33 cellular contexts compared by ENCODE assay signal in genomic region chr19:4449826-4450075, GRCh38. TPM values are rescaled to one million over a fixed set of nuclear protein-coding genes. Genes with fewer than 3 reads are reported as not detected.
DNase-seq lines count a peak whose midpoint lies in the region; ATAC-seq and TF ChIP-seq lines count a peak whose summit lies in the region.
"Had no signal": no experiment of that assay in that cellular context is flagged by ENCODE, and none has a peak within 500 bp of the region (broad histone marks: within the 10 kb centered on the region; RNA-seq: fewer than 3 reads in every experiment).

No MANE protein-coding gene starts in this region.

- no peak overlapping the region for H3K4me3 ChIP-seq in Caco-2 (ENCODE audit: low read depth, low read length)
- H3K4me3 ChIP-seq in adrenal gland, result no peak overlapping the region
- H3K4me3 ChIP-seq in fibroblast of lung (replicated peaks in 1 of 4; ENCODE audit: control extremely low read depth in 1 of 4, insufficient read depth in 1 of 4, low read depth in 3 of 4, low read length in 4 of 4), result no peak overlapping the region
- H3K4me3 ChIP-seq in endodermal cell (ENCODE audit: low read length), result no peak overlapping the region
- H3K4me3 ChIP-seq: GM12878, SJSA1, tibial nerve had no signal

- H3K4me2 ChIP-seq in fibroblast of lung (ENCODE audit: extremely low read depth, insufficient read depth, low read length), result peak overlapping the region; percentile 13

- H3K9me3 Mint-ChIP-seq in Caco-2 (ENCODE audit: unreplicated experiment), result no peaks in the 10 kb centered on the region
- H3K9me3 Mint-ChIP-seq in endodermal cell, result no peaks in the 10 kb centered on the region
- H3K9me3 Mint-ChIP-seq: activated CD4-positive, alpha-beta T cell treated with anti-CD3 and anti-CD28 coated beads, Interleukin-2, amount 10 ng/mL, durations not matched to agents 24 days and 14 days; CD8-positive, alpha-beta T cell; dendritic cell treated with granulocyte-macrophage colony-stimulating factor and Interleukin-4, amounts not matched to agents 40 ng/mL and 50 ng/mL, for 4 days; H9; memory B cell; nephron progenitor cell; stimulated activated naive CD8-positive, alpha-beta T cell treated with anti-CD3 and anti-CD28 coated beads, Interleukin-15, amount 100 ng/mL, for 72 hours had no signal

- H3K9ac ChIP-seq in fibroblast of lung (ENCODE audit: insufficient read depth, low read length), result no peak overlapping the region
- H3K9ac ChIP-seq in endodermal cell (ENCODE audit: extremely low read depth, low read length, poor library complexity, severe bottlenecking), result no peak overlapping the region

- 85 to 96% (median 92%) methylated on average over 8 of the region's 8 CpGs for WGBS in adrenal gland, 4 donors
- 98% methylated on average over 8 of the region's 8 CpGs for WGBS in endodermal cell (ENCODE audit: insufficient coverage in 1 of 2, insufficient read length in 1 of 2), 2 experiments

- H3K4me3 Mint-ChIP-seq in Caco-2 (ENCODE audit: unreplicated experiment) (no peak overlapping the region), endodermal cell (no peak overlapping the region)
- H3K4me3 Mint-ChIP-seq: activated CD4-positive, alpha-beta T cell treated with anti-CD3 and anti-CD28 coated beads, Interleukin-2, amount 10 ng/mL, durations not matched to agents 24 days and 14 days; activated naive CD8-positive, alpha-beta T cell; B cell; CD8-positive, alpha-beta T cell; dendritic cell treated with granulocyte-macrophage colony-stimulating factor and Interleukin-4, amounts not matched to agents 40 ng/mL and 50 ng/mL, for 4 days; H9; memory B cell; stimulated activated naive CD8-positive, alpha-beta T cell treated with anti-CD3 and anti-CD28 coated beads, Interleukin-15, amount 100 ng/mL, for 72 hours had no signal

- no TSS peak for BruUV-seq in Caco-2 (replicated peaks; lab: Mats Ljungman, UMichigan)

- no peak overlapping the region for H2AFZ ChIP-seq in fibroblast of lung (ENCODE audit: low read length)

- H3K27ac Mint-ChIP-seq in Caco-2 (ENCODE audit: unreplicated experiment), result peak overlapping the region; percentile 36
- H3K27ac Mint-ChIP-seq in endodermal cell, result no peak overlapping the region
- H3K27ac Mint-ChIP-seq: activated CD4-positive, alpha-beta T cell treated with anti-CD3 and anti-CD28 coated beads, Interleukin-2, amount 10 ng/mL, durations not matched to agents 24 days and 14 days; activated naive CD8-positive, alpha-beta T cell; B cell; CD8-positive, alpha-beta T cell; dendritic cell treated with granulocyte-macrophage colony-stimulating factor and Interleukin-4, amounts not matched to agents 40 ng/mL and 50 ng/mL, for 4 days; H9; memory B cell had no signal

- POLR2A ChIA-PET in Caco-2 (lab: Charles Lee), result no interaction called here

- CTCF ChIA-PET in Caco-2 (lab: Charles Lee), result no interaction called here

- H3K27me3 ChIP-seq in Caco-2 (replicated peaks; ENCODE audit: control insufficient read depth, insufficient read depth, low read length), result no peaks in the 10 kb centered on the region
- no peaks in the 10 kb centered on the region for H3K27me3 ChIP-seq in adrenal gland
- H3K27me3 ChIP-seq in fibroblast of lung (ENCODE audit: control insufficient read depth, insufficient read depth, low read length), result no peaks in the 10 kb centered on the region
- H3K27me3 ChIP-seq in endodermal cell (ENCODE audit: control insufficient read depth, insufficient read depth, low read length, poor library complexity, severe bottlenecking), result no peaks in the 10 kb centered on the region
- H3K27me3 ChIP-seq: SJSA1, tibial nerve had no signal

- peaks cover 8% of the 10 kb centered on the region for H3K79me2 ChIP-seq in fibroblast of lung (ENCODE audit: control insufficient read depth, insufficient read depth, low read length)

- TF ChIP-seq CTCF in Caco-2 (IDR thresholded peaks at IDR 0.05; ENCODE audit: insufficient read depth in 1 of 2, low read depth in 1 of 2, low read length in 1 of 2, severe bottlenecking in 1 of 2, unreplicated experiment in 1 of 2) (no peak), adrenal gland (IDR thresholded peaks at IDR 0.05) (no peak), fibroblast of lung (conservative IDR thresholded peaks at IDR 0.05 in 1 of 2, IDR thresholded peaks at IDR 0.05 in 1 of 2; ENCODE audit: low read depth in 1 of 2, low read length in 2 of 2) (no peak), endodermal cell (conservative IDR thresholded peaks at IDR 0.05) (no peak)

- H3K4me1 Mint-ChIP-seq in Caco-2 (ENCODE audit: low read depth, unreplicated experiment) (no peaks in the 10 kb centered on the region), endodermal cell (no peaks in the 10 kb centered on the region)
- H3K4me1 Mint-ChIP-seq: activated CD4-positive, alpha-beta T cell treated with anti-CD3 and anti-CD28 coated beads, Interleukin-2, amount 10 ng/mL, durations not matched to agents 24 days and 14 days; B cell; H9; stimulated activated naive CD8-positive, alpha-beta T cell treated with anti-CD3 and anti-CD28 coated beads, Interleukin-15, amount 100 ng/mL, for 72 hours had no signal

- ATAC-seq in GM21717 (IDR thresholded peaks at IDR 0.05; ENCODE audit: unreplicated experiment), result no peak
- ATAC-seq: CD8-positive, alpha-beta T cell; GM12878; stimulated activated naive CD8-positive, alpha-beta T cell treated with anti-CD3 and anti-CD28 coated beads, Interleukin-15, amount 100 ng/mL, for 72 hours had no signal

- no peaks in the 10 kb centered on the region for H4K20me1 ChIP-seq in fibroblast of lung (ENCODE audit: control insufficient read depth, extremely low read depth, insufficient read depth, low read length)

- H3K27me3 Mint-ChIP-seq in Caco-2 (ENCODE audit: insufficient read depth, unreplicated experiment), result no peaks in the 10 kb centered on the region
- H3K27me3 Mint-ChIP-seq in endodermal cell (ENCODE audit: insufficient read depth), result no peaks in the 10 kb centered on the region
- H3K27me3 Mint-ChIP-seq: activated CD4-positive, alpha-beta T cell treated with anti-CD3 and anti-CD28 coated beads, Interleukin-2, amount 10 ng/mL, durations not matched to agents 24 days and 14 days; activated naive CD8-positive, alpha-beta T cell; B cell; dendritic cell treated with granulocyte-macrophage colony-stimulating factor and Interleukin-4, amounts not matched to agents 40 ng/mL and 50 ng/mL, for 4 days; memory B cell; stimulated activated naive CD8-positive, alpha-beta T cell treated with anti-CD3 and anti-CD28 coated beads, Interleukin-15, amount 100 ng/mL, for 72 hours had no signal

- TF ChIP-seq POLR2A in adrenal gland (IDR thresholded peaks at IDR 0.05), result no peak

- H3K36me3 ChIP-seq in Caco-2 (ENCODE audit: control insufficient read depth, insufficient read depth, low read length) (peaks cover 2% of the 10 kb centered on the region), adrenal gland (replicated peaks in 1 of 2) (peaks cover 0 to 88% of the 10 kb centered on the region in 2 donors), fibroblast of lung (ENCODE audit: control insufficient read depth, insufficient read depth, low read length) (peaks cover 70% of the 10 kb centered on the region), endodermal cell (ENCODE audit: control insufficient read depth, insufficient read depth, low read length) (peaks cover 25% of the 10 kb centered on the region)

- no peaks in the 10 kb centered on the region for H3K4me1 ChIP-seq in Caco-2
- H3K4me1 ChIP-seq in adrenal gland (replicated peaks in 1 of 2), result peaks cover 51 to 63% of the 10 kb centered on the region in 2 donors
- peaks cover 6% of the 10 kb centered on the region for H3K4me1 ChIP-seq in fibroblast of lung (ENCODE audit: control insufficient read depth, extremely low read depth, insufficient read depth, low read length)
- no peaks in the 10 kb centered on the region for H3K4me1 ChIP-seq in endodermal cell (ENCODE audit: control insufficient read depth, insufficient read depth, low read length)
- H3K4me1 ChIP-seq: SJSA1 had no signal

- DNase-seq in Caco-2 (no peak), adrenal gland (peak in 1 of 7 donors; percentile 43), fibroblast of lung (ENCODE audit: low read depth in 2 of 2) (no peak), putamen (ENCODE audit: low spot score) (peak; percentile 36), D341Med (ENCODE audit: low spot score) (no peak), NCI-H2196 (lab: John Stamatoyannopoulos, UW; ENCODE audit: unreplicated experiment) (no peak), endodermal cell (no peak)
- DNase-seq: ACHN; activated CD4-positive, alpha-beta T cell treated with anti-CD3 and anti-CD28 coated beads, Interleukin-2, amount 10 ng/mL, durations not matched to agents 24 days and 14 days; activated CD8-positive, alpha-beta memory T cell treated with anti-CD3 and anti-CD28 coated beads for 24 hours; activated T-cell treated with anti-CD3 and anti-CD28 coated beads for 4 hours; CD8-positive, alpha-beta T cell; central memory CD4-positive, alpha-beta T cell; DMS153; H9; Kasumi-1; left colon; NCI-H1417; NCI-H2081 treated with DMSO at 0.1 percent for 48 hours; NCI-H510A; nephron progenitor cell; stimulated activated CD8-positive, alpha-beta memory T cell treated with anti-CD3 and anti-CD28 coated beads, Interleukin-4, amount 100 ng/mL, for 48 hours; stimulated activated naive CD8-positive, alpha-beta T cell treated with anti-CD3 and anti-CD28 coated beads, Interleukin-15, amount 100 ng/mL, for 72 hours; T1000 had no signal

- H3K27ac ChIP-seq in adrenal gland (peak overlapping the region in 4 of 5 donors; percentile 92 to 95 (median 93)), fibroblast of lung (ENCODE audit: insufficient read depth, low read length) (no peak overlapping the region), endodermal cell (ENCODE audit: low read depth, low read length) (no peak overlapping the region)
- H3K27ac ChIP-seq: SJSA1, tibial nerve, VCaP had no signal

- peaks cover 68% of the 10 kb centered on the region for H3K36me3 Mint-ChIP-seq in Caco-2 (ENCODE audit: insufficient read depth, unreplicated experiment)
- H3K36me3 Mint-ChIP-seq in endodermal cell (ENCODE audit: low read depth), result peaks cover 28% of the 10 kb centered on the region
- H3K36me3 Mint-ChIP-seq: activated naive CD8-positive, alpha-beta T cell had no signal

- intact Hi-C loops in Caco-2 (cut with micrococcal nuclease; ENCODE audit: unreplicated experiment) (no loop called here), adrenal gland (cut with DNase I) (loop anchor here in 1 of 2 donors (10.0 kb wide), 1 partner anchor 45 kb away; the partner anchor contains the start of genes CHAF1A and SH3GL1)

- no peaks in the 10 kb centered on the region for H3K9me3 ChIP-seq in Caco-2
- no peaks in the 10 kb centered on the region for H3K9me3 ChIP-seq in adrenal gland (replicated peaks in 1 of 3)
- H3K9me3 ChIP-seq in fibroblast of lung (ENCODE audit: control insufficient read depth, insufficient read depth, low read depth, low read length), result no peaks in the 10 kb centered on the region
- H3K9me3 ChIP-seq in endodermal cell (ENCODE audit: control insufficient read depth, low read length), result no peaks in the 10 kb centered on the region
- H3K9me3 ChIP-seq: SJSA1, tibial nerve had no signal

RNA-seq across cellular contexts. Expression of gene UBXN6, which starts 7.8 kb away (rescaled TPM):
- total RNA-seq in Caco-2 (2022) (42.1 and 42.9 TPM in 2 replicates), adrenal gland (100 to 1,000 TPM; 165 to 317 (median 268) TPM), fibroblast of lung (98.9 and 114 TPM in 2 replicates), endodermal cell (10 to 100 TPM; 31.2 to 36.9 TPM)
- polyA plus RNA-seq in adrenal gland (100 to 1,000 TPM in 2 of 3 donors, 10 to 100 TPM in 1; 53.9 to 257 (median 250) TPM), fibroblast of lung (49.1 and 53.3 TPM in 2 replicates)
- 94.5 and 117 TPM in 2 replicates for polyA plus RNA-seq in fibroblast of lung (2012)
- 61.1 and 64.1 TPM in 2 replicates for polyA minus RNA-seq in fibroblast of lung (ENCODE audit: low replicate concordance)
- polyA plus RNA-seq in endodermal cell (2013, experiment 1 of 2), result 37.4 TPM
- polyA plus RNA-seq in endodermal cell (2013, experiment 2 of 2), result 37.1 TPM

RNA-seq across cellular contexts. Expression of gene HDGFL2, which starts 22.3 kb away (rescaled TPM):
- total RNA-seq in Caco-2 (2022) (65.7 and 70.8 TPM in 2 replicates), adrenal gland (10 to 100 TPM; 29.9 to 54.6 (median 34.9) TPM), fibroblast of lung (47.8 and 51.2 TPM in 2 replicates), endodermal cell (100 to 1,000 TPM; 117 TPM)
- polyA plus RNA-seq in adrenal gland (10 to 100 TPM; 22.0 to 74.7 (median 55.8) TPM), fibroblast of lung (19.5 and 23.6 TPM in 2 replicates)
- polyA plus RNA-seq in fibroblast of lung (2012), result 48.1 and 64.8 TPM in 2 replicates
- polyA minus RNA-seq in fibroblast of lung (ENCODE audit: low replicate concordance), result 13.0 and 17.5 TPM in 2 replicates
- 91.6 TPM for polyA plus RNA-seq in endodermal cell (2013, experiment 1 of 2)
- 89.8 TPM for polyA plus RNA-seq in endodermal cell (2013, experiment 2 of 2)

RNA-seq across cellular contexts. Expression of gene CHAF1A, which starts 47.3 kb away (rescaled TPM):
- total RNA-seq in Caco-2 (2022) (53.9 and 63.1 TPM in 2 replicates), adrenal gland (10 to 100 TPM in 2 of 8 donors, 1 to 10 TPM in 6; 3.4 to 14.6 (median 8.7) TPM), fibroblast of lung (3.9 and 5.9 TPM in 2 replicates), endodermal cell (10 to 100 TPM; 70.7 to 76.9 TPM)
- polyA plus RNA-seq in adrenal gland (1 to 10 TPM; 4.0 to 8.2 (median 7.3) TPM), fibroblast of lung (5.9 and 15.4 TPM in 2 replicates)
- 7.6 and 23.4 TPM in 2 replicates for polyA plus RNA-seq in fibroblast of lung (2012)
- polyA minus RNA-seq in fibroblast of lung (ENCODE audit: low replicate concordance), result 15.6 and 24.9 TPM in 2 replicates
- 48.1 TPM for polyA plus RNA-seq in endodermal cell (2013, experiment 1 of 2)
- 46.4 TPM for polyA plus RNA-seq in endodermal cell (2013, experiment 2 of 2)

RNA-seq across cellular contexts. Expression of gene SH3GL1, which starts 49.4 kb away (rescaled TPM):
- total RNA-seq in Caco-2 (2022) (91.3 and 91.5 TPM in 2 replicates), adrenal gland (100 to 1,000 TPM in 1 of 8 donors, 10 to 100 TPM in 7; 69.9 to 112 (median 87.4) TPM), fibroblast of lung (20.3 and 23.9 TPM in 2 replicates), endodermal cell (10 to 100 TPM; 76.8 to 77.0 TPM)
- polyA plus RNA-seq in adrenal gland (100 to 1,000 TPM in 1 of 3 donors, 10 to 100 TPM in 2; 20.9 to 104 (median 96.4) TPM), fibroblast of lung (44.9 and 58.7 TPM in 2 replicates)
- 92.8 and 124 TPM in 2 replicates for polyA plus RNA-seq in fibroblast of lung (2012)
- polyA minus RNA-seq in fibroblast of lung (ENCODE audit: low replicate concordance), result 77.1 and 80.1 TPM in 2 replicates
- 76.9 TPM for polyA plus RNA-seq in endodermal cell (2013, experiment 1 of 2)
- 77.1 TPM for polyA plus RNA-seq in endodermal cell (2013, experiment 2 of 2)

Comparison
In these comparisons a context has a peak if more than half of its experiments do, and no peak if none do; other contexts are left out.
1. H3K27ac ChIP-seq: peak in adrenal gland (4 of 5); none in fibroblast of lung (single experiment) and endodermal cell (single experiment).